ENCODE assay signal across 1 cellular context in genomic region chr5:68408345-68408871, GRCh38.
TF ChIP-seq lines count a peak whose summit lies in the region.

No MANE protein-coding gene starts in this region.

TF ChIP-seq in K562, 482 proteins besides CTCF, POLR2A, EP300 and RAD21 (continued from another document):
- TF ChIP-seq ZBTB40 (IDR thresholded peaks at IDR 0.05), result peak; percentile 77
- no peak for TF ChIP-seq ZBTB40 (CRISPR knock-in tag; IDR thresholded peaks at IDR 0.05)
- TF ChIP-seq PTTG1 (tag; IDR thresholded peaks at IDR 0.05; ENCODE audit: low read depth), result no peak
- TF ChIP-seq POLR2AphosphoS5 (IDR thresholded peaks at IDR 0.05; ENCODE audit: control insufficient read depth, insufficient read depth, low read depth, low read length), result no peak
- peak; percentile 38 for TF ChIP-seq ZNF512 (tag; IDR thresholded peaks at IDR 0.05)
- TF ChIP-seq, protein P1, sequence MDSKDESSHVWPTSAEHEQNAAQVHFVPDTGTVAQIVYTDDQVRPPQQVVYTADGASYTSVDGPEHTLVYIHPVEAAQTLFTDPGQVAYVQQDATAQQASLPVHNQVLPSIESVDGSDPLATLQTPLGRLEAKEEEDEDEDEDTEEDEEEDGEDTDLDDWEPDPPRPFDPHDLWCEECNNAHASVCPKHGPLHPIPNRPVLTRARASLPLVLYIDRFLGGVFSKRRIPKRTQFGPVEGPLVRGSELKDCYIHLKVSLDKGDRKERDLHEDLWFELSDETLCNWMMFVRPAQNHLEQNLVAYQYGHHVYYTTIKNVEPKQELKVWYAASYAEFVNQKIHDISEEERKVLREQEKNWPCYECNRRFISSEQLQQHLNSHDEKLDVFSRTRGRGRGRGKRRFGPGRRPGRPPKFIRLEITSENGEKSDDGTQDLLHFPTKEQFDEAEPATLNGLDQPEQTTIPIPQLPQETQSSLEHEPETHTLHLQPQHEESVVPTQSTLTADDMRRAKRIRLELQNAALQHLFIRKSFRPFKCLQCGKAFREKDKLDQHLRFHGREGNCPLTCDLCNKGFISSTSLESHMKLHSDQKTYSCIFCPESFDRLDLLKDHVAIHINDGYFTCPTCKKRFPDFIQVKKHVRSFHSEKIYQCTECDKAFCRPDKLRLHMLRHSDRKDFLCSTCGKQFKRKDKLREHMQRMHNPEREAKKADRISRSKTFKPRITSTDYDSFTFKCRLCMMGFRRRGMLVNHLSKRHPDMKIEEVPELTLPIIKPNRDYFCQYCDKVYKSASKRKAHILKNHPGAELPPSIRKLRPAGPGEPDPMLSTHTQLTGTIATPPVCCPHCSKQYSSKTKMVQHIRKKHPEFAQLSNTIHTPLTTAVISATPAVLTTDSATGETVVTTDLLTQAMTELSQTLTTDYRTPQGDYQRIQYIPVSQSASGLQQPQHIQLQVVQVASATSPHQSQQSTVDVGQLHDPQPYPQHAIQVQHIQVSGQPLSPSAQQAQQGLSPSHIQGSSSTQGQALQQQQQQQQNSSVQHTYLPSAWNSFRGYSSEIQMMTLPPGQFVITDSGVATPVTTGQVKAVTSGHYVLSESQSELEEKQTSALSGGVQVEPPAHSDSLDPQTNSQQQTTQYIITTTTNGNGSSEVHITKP (IDR thresholded peaks at IDR 0.05; ENCODE audit: partially characterized antibody), result no peak
- no peak for TF ChIP-seq RFX1 (IDR thresholded peaks at IDR 0.05)
- no peak for TF ChIP-seq ZNF282 (CRISPR knock-in tag; IDR thresholded peaks at IDR 0.05)
- TF ChIP-seq NFIX (CRISPR knock-in tag; IDR thresholded peaks at IDR 0.05; ENCODE audit: low read depth), result no peak
- TF ChIP-seq PCBP2 (IDR thresholded peaks at IDR 0.05; ENCODE audit: low read depth, low read length, poor library complexity, severe bottlenecking), result no peak
- TF ChIP-seq ZNF384 (IDR thresholded peaks at IDR 0.05; ENCODE audit: low read depth, low read length), result peak; percentile 93
- no peak for TF ChIP-seq SMAD2 (IDR thresholded peaks at IDR 0.05; ENCODE audit: low read depth, low read length)
- TF ChIP-seq ATF3 (IDR thresholded peaks at IDR 0.05), result no peak
- no peak for TF ChIP-seq ATF3 (CRISPR knock-in tag; conservative IDR thresholded peaks at IDR 0.05)
- no peak for TF ChIP-seq HLTF (IDR thresholded peaks at IDR 0.05)
